ENCODE assay signal across 1 cellular context in the genomic region with DNA sequence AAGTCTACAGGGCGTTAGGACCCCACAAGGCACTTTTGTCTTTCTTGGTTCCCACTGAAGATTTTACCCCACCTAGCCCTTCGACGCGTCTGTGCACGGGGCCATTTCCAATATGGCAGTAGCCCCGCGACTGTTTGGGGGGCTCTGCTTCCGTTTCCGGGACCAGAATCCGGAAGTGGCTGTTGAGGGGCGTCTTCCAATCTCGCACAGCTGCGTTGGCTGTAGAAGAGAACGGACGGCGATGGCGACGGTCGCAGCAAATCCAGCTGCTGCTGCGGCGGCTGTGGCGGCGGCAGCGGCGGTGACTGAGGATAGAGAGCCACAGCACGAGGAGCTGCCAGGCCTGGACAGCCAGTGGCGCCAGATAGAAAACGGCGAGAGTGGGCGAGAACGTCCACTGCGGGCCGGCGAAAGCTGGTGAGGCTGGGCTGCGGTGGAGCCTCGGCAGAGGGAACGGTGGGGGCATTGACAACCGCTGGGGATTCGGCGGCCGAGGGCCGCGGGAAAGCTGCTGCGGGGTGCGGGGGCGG.
A peak's percentile ranks its signal among the peaks of the same experiment; 100 is the strongest.
TF ChIP-seq lines count a peak whose summit lies in the region.

A gene (plus strand): TSS at position 207 of the 530 bp plus-strand sequence. CDS start 35 bp downstream, at position 242.

TF ChIP-seq in GM12878, 131 proteins besides CTCF, POLR2A, EP300 and RAD21 (continued from another document):
- TF ChIP-seq, protein P1, sequence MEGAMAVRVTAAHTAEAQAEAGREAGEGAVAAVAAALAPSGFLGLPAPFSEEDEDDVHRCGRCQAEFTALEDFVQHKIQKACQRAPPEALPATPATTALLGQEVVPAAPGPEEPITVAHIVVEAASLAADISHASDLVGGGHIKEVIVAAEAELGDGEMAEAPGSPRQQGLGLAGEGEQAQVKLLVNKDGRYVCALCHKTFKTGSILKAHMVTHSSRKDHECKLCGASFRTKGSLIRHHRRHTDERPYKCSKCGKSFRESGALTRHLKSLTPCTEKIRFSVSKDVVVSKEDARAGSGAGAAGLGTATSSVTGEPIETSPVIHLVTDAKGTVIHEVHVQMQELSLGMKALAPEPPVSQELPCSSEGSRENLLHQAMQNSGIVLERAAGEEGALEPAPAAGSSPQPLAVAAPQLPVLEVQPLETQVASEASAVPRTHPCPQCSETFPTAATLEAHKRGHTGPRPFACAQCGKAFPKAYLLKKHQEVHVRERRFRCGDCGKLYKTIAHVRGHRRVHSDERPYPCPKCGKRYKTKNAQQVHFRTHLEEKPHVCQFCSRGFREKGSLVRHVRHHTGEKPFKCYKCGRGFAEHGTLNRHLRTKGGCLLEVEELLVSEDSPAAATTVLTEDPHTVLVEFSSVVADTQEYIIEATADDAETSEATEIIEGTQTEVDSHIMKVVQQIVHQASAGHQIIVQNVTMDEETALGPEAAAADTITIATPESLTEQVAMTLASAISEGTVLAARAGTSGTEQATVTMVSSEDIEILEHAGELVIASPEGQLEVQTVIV (IDR thresholded peaks at IDR 0.05; ENCODE audit: borderline replicate concordance, partially characterized antibody), result peak; percentile 32
- TF ChIP-seq POU2F2 (IDR thresholded peaks at IDR 0.05; ENCODE audit: borderline replicate concordance, low read depth, low read length) (peak; percentile 43; the same call in 1 of the 3 replicates), BACH1 (IDR thresholded peaks at IDR 0.05; ENCODE audit: borderline replicate concordance) (peak; percentile 57), NR2C1 (IDR thresholded peaks at IDR 0.05) (peak; percentile 64), CREB1 (IDR thresholded peaks at IDR 0.05; ENCODE audit: low read depth) (peak; percentile 35; the same call in 1 of the 2 replicates), CBFB (IDR thresholded peaks at IDR 0.05; ENCODE audit: low read depth) (0 out of 2 replicates have a peak, but pooled peaks have one; percentile 19), BHLHE40 (IDR thresholded peaks at IDR 0.05; ENCODE audit: borderline replicate concordance in 1 of 2, low read depth in 2 of 2, low read length in 1 of 2) (0 out of 4 replicates have a peak, but pooled peaks of 1 of the 2 experiments have one; percentile 14), IKZF2 (IDR thresholded peaks at IDR 0.05) (0 out of 4 replicates have a peak, but pooled peaks of 1 of the 2 experiments have one; percentile 5), GABPA (IDR thresholded peaks at IDR 0.05; ENCODE audit: low read depth) (peak; percentile 85), GATAD2B (conservative IDR thresholded peaks at IDR 0.05; ENCODE audit: low read depth) (peak; percentile 83), LARP7 (IDR thresholded peaks at IDR 0.05) (peak; percentile 63; the same call in 1 of the 2 replicates), POLR2AphosphoS5 (IDR thresholded peaks at IDR 0.05; ENCODE audit: low read length) (peak; percentile 79), FOXK2 (IDR thresholded peaks at IDR 0.05) (no peak), SPI1 (IDR thresholded peaks at IDR 0.05; ENCODE audit: borderline replicate concordance, insufficient read depth, low read depth, low read length) (peak; percentile 21; the same call in 1 of the 2 replicates), SMAD1 (IDR thresholded peaks at IDR 0.05; ENCODE audit: low read depth, partially characterized antibody) (peak; percentile 59), IKZF1 (conservative IDR thresholded peaks at IDR 0.05) (0 out of 2 replicates have a peak, but pooled peaks have one; percentile 45), DPF2 (IDR thresholded peaks at IDR 0.05) (peak; percentile 45; the same call in 1 of the 2 replicates), NR2F1 (conservative IDR thresholded peaks at IDR 0.05) (no peak), ZNF217 (IDR thresholded peaks at IDR 0.05) (no peak), YBX1 (IDR thresholded peaks at IDR 0.05) (no peak), SRF (IDR thresholded peaks at IDR 0.05; ENCODE audit: low read depth in 2 of 2, low read length in 2 of 2) (no peak), PML (IDR thresholded peaks at IDR 0.05; ENCODE audit: low read length) (peak; percentile 62), TCF3 (IDR thresholded peaks at IDR 0.05; ENCODE audit: borderline replicate concordance, insufficient read depth, low read depth, low read length) (peak; percentile 59; the same call in 1 of the 2 replicates), EGR1 (IDR thresholded peaks at IDR 0.05; ENCODE audit: borderline replicate concordance in 1 of 2, low read depth in 2 of 2, low read length in 2 of 2) (peak in 1 of 2 experiments; percentile 78; a peak in 2 of 3 replicates), RUNX3 (IDR thresholded peaks at IDR 0.05; ENCODE audit: low read length) (peak; percentile 33), YY1 (IDR thresholded peaks at IDR 0.05; ENCODE audit: low read depth, low read length) (peak; percentile 94), HCFC1 (IDR thresholded peaks at IDR 0.05; ENCODE audit: low read length) (0 out of 2 replicates have a peak, but pooled peaks have one; percentile 15), ETV6 (conservative IDR thresholded peaks at IDR 0.05 in 1 of 2, IDR thresholded peaks at IDR 0.05 in 1 of 2; ENCODE audit: borderline replicate concordance in 1 of 2, low read depth in 1 of 2) (peak in 1 of 2 experiments; percentile 43; a peak in 1 of 4 replicates)
- TF ChIP-seq, protein P2, sequence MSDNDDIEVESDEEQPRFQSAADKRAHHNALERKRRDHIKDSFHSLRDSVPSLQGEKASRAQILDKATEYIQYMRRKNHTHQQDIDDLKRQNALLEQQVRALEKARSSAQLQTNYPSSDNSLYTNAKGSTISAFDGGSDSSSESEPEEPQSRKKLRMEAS (IDR thresholded peaks at IDR 0.05; ENCODE audit: low read depth, low read length), result peak; percentile 46; the same call in 1 of the 2 replicates
- TF ChIP-seq, protein P3, sequence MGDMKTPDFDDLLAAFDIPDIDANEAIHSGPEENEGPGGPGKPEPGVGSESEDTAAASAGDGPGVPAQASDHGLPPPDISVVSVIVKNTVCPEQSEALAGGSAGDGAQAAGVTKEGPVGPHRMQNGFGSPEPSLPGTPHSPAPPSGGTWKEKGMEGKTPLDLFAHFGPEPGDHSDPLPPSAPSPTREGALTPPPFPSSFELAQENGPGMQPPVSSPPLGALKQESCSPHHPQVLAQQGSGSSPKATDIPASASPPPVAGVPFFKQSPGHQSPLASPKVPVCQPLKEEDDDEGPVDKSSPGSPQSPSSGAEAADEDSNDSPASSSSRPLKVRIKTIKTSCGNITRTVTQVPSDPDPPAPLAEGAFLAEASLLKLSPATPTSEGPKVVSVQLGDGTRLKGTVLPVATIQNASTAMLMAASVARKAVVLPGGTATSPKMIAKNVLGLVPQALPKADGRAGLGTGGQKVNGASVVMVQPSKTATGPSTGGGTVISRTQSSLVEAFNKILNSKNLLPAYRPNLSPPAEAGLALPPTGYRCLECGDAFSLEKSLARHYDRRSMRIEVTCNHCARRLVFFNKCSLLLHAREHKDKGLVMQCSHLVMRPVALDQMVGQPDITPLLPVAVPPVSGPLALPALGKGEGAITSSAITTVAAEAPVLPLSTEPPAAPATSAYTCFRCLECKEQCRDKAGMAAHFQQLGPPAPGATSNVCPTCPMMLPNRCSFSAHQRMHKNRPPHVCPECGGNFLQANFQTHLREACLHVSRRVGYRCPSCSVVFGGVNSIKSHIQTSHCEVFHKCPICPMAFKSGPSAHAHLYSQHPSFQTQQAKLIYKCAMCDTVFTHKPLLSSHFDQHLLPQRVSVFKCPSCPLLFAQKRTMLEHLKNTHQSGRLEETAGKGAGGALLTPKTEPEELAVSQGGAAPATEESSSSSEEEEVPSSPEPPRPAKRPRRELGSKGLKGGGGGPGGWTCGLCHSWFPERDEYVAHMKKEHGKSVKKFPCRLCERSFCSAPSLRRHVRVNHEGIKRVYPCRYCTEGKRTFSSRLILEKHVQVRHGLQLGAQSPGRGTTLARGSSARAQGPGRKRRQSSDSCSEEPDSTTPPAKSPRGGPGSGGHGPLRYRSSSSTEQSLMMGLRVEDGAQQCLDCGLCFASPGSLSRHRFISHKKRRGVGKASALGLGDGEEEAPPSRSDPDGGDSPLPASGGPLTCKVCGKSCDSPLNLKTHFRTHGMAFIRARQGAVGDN (IDR thresholded peaks at IDR 0.05), result peak; percentile 85
- TF ChIP-seq, protein P4, sequence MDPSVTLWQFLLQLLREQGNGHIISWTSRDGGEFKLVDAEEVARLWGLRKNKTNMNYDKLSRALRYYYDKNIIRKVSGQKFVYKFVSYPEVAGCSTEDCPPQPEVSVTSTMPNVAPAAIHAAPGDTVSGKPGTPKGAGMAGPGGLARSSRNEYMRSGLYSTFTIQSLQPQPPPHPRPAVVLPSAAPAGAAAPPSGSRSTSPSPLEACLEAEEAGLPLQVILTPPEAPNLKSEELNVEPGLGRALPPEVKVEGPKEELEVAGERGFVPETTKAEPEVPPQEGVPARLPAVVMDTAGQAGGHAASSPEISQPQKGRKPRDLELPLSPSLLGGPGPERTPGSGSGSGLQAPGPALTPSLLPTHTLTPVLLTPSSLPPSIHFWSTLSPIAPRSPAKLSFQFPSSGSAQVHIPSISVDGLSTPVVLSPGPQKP (IDR thresholded peaks at IDR 0.05; ENCODE audit: low read depth, low read length), result 0 out of 2 replicates have a peak, but pooled peaks have one; percentile 43
- TF ChIP-seq, protein P5, sequence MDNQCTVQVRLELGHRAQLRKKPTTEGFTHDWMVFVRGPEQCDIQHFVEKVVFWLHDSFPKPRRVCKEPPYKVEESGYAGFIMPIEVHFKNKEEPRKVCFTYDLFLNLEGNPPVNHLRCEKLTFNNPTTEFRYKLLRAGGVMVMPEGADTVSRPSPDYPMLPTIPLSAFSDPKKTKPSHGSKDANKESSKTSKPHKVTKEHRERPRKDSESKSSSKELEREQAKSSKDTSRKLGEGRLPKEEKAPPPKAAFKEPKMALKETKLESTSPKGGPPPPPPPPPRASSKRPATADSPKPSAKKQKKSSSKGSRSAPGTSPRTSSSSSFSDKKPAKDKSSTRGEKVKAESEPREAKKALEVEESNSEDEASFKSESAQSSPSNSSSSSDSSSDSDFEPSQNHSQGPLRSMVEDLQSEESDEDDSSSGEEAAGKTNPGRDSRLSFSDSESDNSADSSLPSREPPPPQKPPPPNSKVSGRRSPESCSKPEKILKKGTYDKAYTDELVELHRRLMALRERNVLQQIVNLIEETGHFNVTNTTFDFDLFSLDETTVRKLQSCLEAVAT (IDR thresholded peaks at IDR 0.05), result peak; percentile 72; the same call in 1 of the 2 replicates
- TF ChIP-seq, protein P6, sequence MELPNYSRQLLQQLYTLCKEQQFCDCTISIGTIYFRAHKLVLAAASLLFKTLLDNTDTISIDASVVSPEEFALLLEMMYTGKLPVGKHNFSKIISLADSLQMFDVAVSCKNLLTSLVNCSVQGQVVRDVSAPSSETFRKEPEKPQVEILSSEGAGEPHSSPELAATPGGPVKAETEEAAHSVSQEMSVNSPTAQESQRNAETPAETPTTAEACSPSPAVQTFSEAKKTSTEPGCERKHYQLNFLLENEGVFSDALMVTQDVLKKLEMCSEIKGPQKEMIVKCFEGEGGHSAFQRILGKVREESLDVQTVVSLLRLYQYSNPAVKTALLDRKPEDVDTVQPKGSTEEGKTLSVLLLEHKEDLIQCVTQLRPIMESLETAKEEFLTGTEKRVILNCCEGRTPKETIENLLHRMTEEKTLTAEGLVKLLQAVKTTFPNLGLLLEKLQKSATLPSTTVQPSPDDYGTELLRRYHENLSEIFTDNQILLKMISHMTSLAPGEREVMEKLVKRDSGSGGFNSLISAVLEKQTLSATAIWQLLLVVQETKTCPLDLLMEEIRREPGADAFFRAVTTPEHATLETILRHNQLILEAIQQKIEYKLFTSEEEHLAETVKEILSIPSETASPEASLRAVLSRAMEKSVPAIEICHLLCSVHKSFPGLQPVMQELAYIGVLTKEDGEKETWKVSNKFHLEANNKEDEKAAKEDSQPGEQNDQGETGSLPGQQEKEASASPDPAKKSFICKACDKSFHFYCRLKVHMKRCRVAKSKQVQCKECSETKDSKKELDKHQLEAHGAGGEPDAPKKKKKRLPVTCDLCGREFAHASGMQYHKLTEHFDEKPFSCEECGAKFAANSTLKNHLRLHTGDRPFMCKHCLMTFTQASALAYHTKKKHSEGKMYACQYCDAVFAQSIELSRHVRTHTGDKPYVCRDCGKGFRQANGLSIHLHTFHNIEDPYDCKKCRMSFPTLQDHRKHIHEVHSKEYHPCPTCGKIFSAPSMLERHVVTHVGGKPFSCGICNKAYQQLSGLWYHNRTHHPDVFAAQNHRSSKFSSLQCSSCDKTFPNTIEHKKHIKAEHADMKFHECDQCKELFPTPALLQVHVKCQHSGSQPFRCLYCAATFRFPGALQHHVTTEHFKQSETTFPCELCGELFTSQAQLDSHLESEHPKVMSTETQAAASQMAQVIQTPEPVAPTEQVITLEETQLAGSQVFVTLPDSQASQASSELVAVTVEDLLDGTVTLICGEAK (IDR thresholded peaks at IDR 0.05; ENCODE audit: borderline replicate concordance), result peak; percentile 84
- TF ChIP-seq, protein P7, sequence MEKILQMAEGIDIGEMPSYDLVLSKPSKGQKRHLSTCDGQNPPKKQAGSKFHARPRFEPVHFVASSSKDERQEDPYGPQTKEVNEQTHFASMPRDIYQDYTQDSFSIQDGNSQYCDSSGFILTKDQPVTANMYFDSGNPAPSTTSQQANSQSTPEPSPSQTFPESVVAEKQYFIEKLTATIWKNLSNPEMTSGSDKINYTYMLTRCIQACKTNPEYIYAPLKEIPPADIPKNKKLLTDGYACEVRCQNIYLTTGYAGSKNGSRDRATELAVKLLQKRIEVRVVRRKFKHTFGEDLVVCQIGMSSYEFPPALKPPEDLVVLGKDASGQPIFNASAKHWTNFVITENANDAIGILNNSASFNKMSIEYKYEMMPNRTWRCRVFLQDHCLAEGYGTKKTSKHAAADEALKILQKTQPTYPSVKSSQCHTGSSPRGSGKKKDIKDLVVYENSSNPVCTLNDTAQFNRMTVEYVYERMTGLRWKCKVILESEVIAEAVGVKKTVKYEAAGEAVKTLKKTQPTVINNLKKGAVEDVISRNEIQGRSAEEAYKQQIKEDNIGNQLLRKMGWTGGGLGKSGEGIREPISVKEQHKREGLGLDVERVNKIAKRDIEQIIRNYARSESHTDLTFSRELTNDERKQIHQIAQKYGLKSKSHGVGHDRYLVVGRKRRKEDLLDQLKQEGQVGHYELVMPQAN (conservative IDR thresholded peaks at IDR 0.05), result peak; percentile 80
- TF ChIP-seq, protein P8, sequence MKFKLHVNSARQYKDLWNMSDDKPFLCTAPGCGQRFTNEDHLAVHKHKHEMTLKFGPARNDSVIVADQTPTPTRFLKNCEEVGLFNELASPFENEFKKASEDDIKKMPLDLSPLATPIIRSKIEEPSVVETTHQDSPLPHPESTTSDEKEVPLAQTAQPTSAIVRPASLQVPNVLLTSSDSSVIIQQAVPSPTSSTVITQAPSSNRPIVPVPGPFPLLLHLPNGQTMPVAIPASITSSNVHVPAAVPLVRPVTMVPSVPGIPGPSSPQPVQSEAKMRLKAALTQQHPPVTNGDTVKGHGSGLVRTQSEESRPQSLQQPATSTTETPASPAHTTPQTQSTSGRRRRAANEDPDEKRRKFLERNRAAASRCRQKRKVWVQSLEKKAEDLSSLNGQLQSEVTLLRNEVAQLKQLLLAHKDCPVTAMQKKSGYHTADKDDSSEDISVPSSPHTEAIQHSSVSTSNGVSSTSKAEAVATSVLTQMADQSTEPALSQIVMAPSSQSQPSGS (IDR thresholded peaks at IDR 0.05; ENCODE audit: low read length), result no peak
